In genomic region chr11:83014951-83015350, GRCh38 we compare ENCODE assay signal across 18 cellular contexts.
"Had no signal": no experiment of that assay in that cellular context is flagged by ENCODE, and none has a peak within 500 bp of the region (broad histone marks: within the 10 kb centered on the region; RNA-seq: fewer than 3 reads in every experiment).

No MANE protein-coding gene starts in this region.

- H3K27me3 Mint-ChIP-seq: activated CD4-positive, alpha-beta memory T cell treated with anti-CD3 and anti-CD28 coated beads for 36 hours; activated naive CD8-positive, alpha-beta T cell had no signal

- DNase-seq: activated CD4-positive, alpha-beta memory T cell treated with anti-CD3 and anti-CD28 coated beads for 36 hours; activated T-cell treated with anti-CD3 and anti-CD28 coated beads for 4 hours; body of pancreas; foreskin keratinocyte; hypothalamus; islet precursor cell; left colon; nephron progenitor cell; occipital lobe; T-helper 2 cell; upper lobe of right lung; WERI-Rb-1 had no signal

- H3K9me3 ChIP-seq: body of pancreas, prostate gland, right atrium auricular region, thoracic aorta, upper lobe of right lung had no signal

- ATAC-seq: body of pancreas, foreskin keratinocyte, left colon, upper lobe of right lung had no signal

- H3K27ac Mint-ChIP-seq: activated CD4-positive, alpha-beta memory T cell treated with anti-CD3 and anti-CD28 coated beads for 36 hours; activated naive CD8-positive, alpha-beta T cell; mesothelial cell of epicardium; nephron progenitor cell had no signal

- H3K4me3 Mint-ChIP-seq: activated CD4-positive, alpha-beta memory T cell treated with anti-CD3 and anti-CD28 coated beads for 36 hours; activated naive CD8-positive, alpha-beta T cell; activated T-helper 1 cell treated with anti-CD3 and anti-CD28 coated beads, Interleukin-12 subunit alpha, Interleukin-12 subunit beta, Interleukin-2, Interleukin-4 antibody, amounts not matched to agents 30 ng/mL and 10 ng/mL and 1 ng/mL, durations not matched to agents 14 hours and 24 hours and 36 hours; mesothelial cell of epicardium; nephron progenitor cell had no signal

- H3K27ac ChIP-seq: body of pancreas, foreskin keratinocyte, prostate gland, right atrium auricular region, thoracic aorta, upper lobe of right lung, WERI-Rb-1 had no signal

- H3K9me3 Mint-ChIP-seq: activated CD4-positive, alpha-beta memory T cell treated with anti-CD3 and anti-CD28 coated beads for 36 hours; activated T-helper 1 cell treated with anti-CD3 and anti-CD28 coated beads, Interleukin-12 subunit alpha, Interleukin-12 subunit beta, Interleukin-2, Interleukin-4 antibody, amounts not matched to agents 30 ng/mL and 10 ng/mL and 1 ng/mL, durations not matched to agents 14 hours and 24 hours and 36 hours had no signal
